In genomic region chr19:36097036-36097435, GRCh38 we compare ENCODE assay signal across 1 cellular context.
TF ChIP-seq lines count a peak whose summit lies in the region.

No MANE protein-coding gene starts in this region.

TF ChIP-seq in endothelial cell of umbilical vein, 7 proteins besides CTCF, POLR2A, EP300 and RAD21:
- TF ChIP-seq EZH2 (IDR thresholded peaks at IDR 0.05; ENCODE audit: borderline replicate concordance, low read depth, low read length, severe bottlenecking) (no peak), POLR2AphosphoS5 (IDR thresholded peaks at IDR 0.05; ENCODE audit: insufficient read depth, low read depth, low read length) (no peak), JUN (IDR thresholded peaks at IDR 0.05; ENCODE audit: borderline replicate concordance, insufficient read depth, insufficient read length, low read depth) (no peak), FOS (IDR thresholded peaks at IDR 0.05; ENCODE audit: borderline replicate concordance, insufficient read depth, low read length) (no peak)
